In genomic region chr5:132369471-132370240, GRCh38 we compare ENCODE assay signal across 8 cellular contexts. TPM values are rescaled to one million over a fixed set of nuclear protein-coding genes. Genes with fewer than 3 reads are reported as not detected.
DNase-seq lines count a peak whose midpoint lies in the region; ATAC-seq and TF ChIP-seq lines count a peak whose summit lies in the region.

Gene SLC22A5 (plus strand): TSS chr5:132369710. CDS start chr5:132369973, 263 bp downstream.

- H3K9me3 Mint-ChIP-seq in activated CD8-positive, alpha-beta memory T cell treated with anti-CD3 and anti-CD28 coated beads, Interleukin-2, amount 10 ng/mL, durations not matched to agents 7 days and 5 days (ENCODE audit: low read depth): no peaks in the 10 kb centered on the region
- H3K9me3 Mint-ChIP-seq in endothelial cell (ENCODE audit: unreplicated experiment): no peaks in the 10 kb centered on the region

- H3K27me3 Mint-ChIP-seq in activated CD8-positive, alpha-beta memory T cell treated with anti-CD3 and anti-CD28 coated beads, Interleukin-2, amount 10 ng/mL, durations not matched to agents 7 days and 5 days: no peaks in the 10 kb centered on the region
- H3K27me3 Mint-ChIP-seq in endothelial cell (ENCODE audit: unreplicated experiment): peaks cover 6% of the 10 kb centered on the region

- H3K9me3 ChIP-seq in mononuclear cell (ENCODE audit: low read depth, low read length): no peaks in the 10 kb centered on the region

- DNase-seq in AG10803 (ENCODE audit: low read depth) (peak; percentile 49), NCI-H526 treated with DMSO at 0.1 percent for 48 hours (lab: John Stamatoyannopoulos, UW) (peak; percentile 55), endothelial cell (ENCODE audit: low spot score) (peak; percentile 59)
- peak; percentile 73 for DNase-seq in activated CD8-positive, alpha-beta memory T cell treated with anti-CD3 and anti-CD28 coated beads, Interleukin-2, amount 10 ng/mL, durations not matched to agents 7 days and 5 days
- DNase-seq in stimulated activated CD8-positive, alpha-beta memory T cell treated with anti-CD3 and anti-CD28 coated beads, Interleukin-4, amount 100 ng/mL, for 24 hours (ENCODE audit: low read depth): peak; percentile 54

- H3K4me3 ChIP-seq in AG10803 (ENCODE audit: low read length) (peak within 1 kb of the TSS; percentile 65), mononuclear cell (ENCODE audit: low read length) (peak within 1 kb of the TSS; percentile 55)

- ATAC-seq in GM18873 (IDR thresholded peaks at IDR 0.05; ENCODE audit: low FRiP score, unreplicated experiment) (peak; percentile 79), HG03097 (IDR thresholded peaks at IDR 0.05; ENCODE audit: low FRiP score, unreplicated experiment) (peak; percentile 82)
- ATAC-seq in activated CD8-positive, alpha-beta memory T cell treated with anti-CD3 and anti-CD28 coated beads, Interleukin-2, amount 10 ng/mL, durations not matched to agents 7 days and 5 days: peak; percentile 97

- peaks cover 42% of the 10 kb centered on the region for H3K4me1 ChIP-seq in mononuclear cell (ENCODE audit: insufficient read depth, low read length)

- H3K4me3 Mint-ChIP-seq in activated CD8-positive, alpha-beta memory T cell treated with anti-CD3 and anti-CD28 coated beads, Interleukin-2, amount 10 ng/mL, durations not matched to agents 7 days and 5 days: peak within 1 kb of the TSS; percentile 75
- H3K4me3 Mint-ChIP-seq in endothelial cell (ENCODE audit: unreplicated experiment): peak within 1 kb of the TSS; percentile 86

- TF ChIP-seq CTCF in AG10803 (conservative IDR thresholded peaks at IDR 0.05; ENCODE audit: low read length) (no peak), endothelial cell (IDR thresholded peaks at IDR 0.05; ENCODE audit: unreplicated experiment) (no peak)

- no peaks in the 10 kb centered on the region for H3K27me3 ChIP-seq in mononuclear cell (ENCODE audit: insufficient read depth, low read length)

- CTCF ChIA-PET in activated CD8-positive, alpha-beta memory T cell treated with anti-CD3 and anti-CD28 coated beads, Interleukin-2, amount 10 ng/mL, durations not matched to agents 7 days and 5 days (lab: Charles Lee): interaction anchor here (0.7 to 4.1 kb wide), 13 partner anchors 9 to 378 kb away, joined by 3 to 18 read pairs (median 5); partner anchors contain the start of gene CCNI2

- H3K27ac Mint-ChIP-seq in activated CD8-positive, alpha-beta memory T cell treated with anti-CD3 and anti-CD28 coated beads, Interleukin-2, amount 10 ng/mL, durations not matched to agents 7 days and 5 days: peak within 1 kb of the TSS; percentile 52
- H3K27ac Mint-ChIP-seq in endothelial cell (ENCODE audit: unreplicated experiment): no peak within 1 kb of the TSS

- H3K4me1 Mint-ChIP-seq in activated CD8-positive, alpha-beta memory T cell treated with anti-CD3 and anti-CD28 coated beads, Interleukin-2, amount 10 ng/mL, durations not matched to agents 7 days and 5 days: peaks cover 20% of the 10 kb centered on the region
- peaks cover 3% of the 10 kb centered on the region for H3K4me1 Mint-ChIP-seq in endothelial cell (ENCODE audit: unreplicated experiment)

- H3K36me3 Mint-ChIP-seq in activated CD8-positive, alpha-beta memory T cell treated with anti-CD3 and anti-CD28 coated beads, Interleukin-2, amount 10 ng/mL, durations not matched to agents 7 days and 5 days: no peaks in the 10 kb centered on the region
- no peaks in the 10 kb centered on the region for H3K36me3 Mint-ChIP-seq in endothelial cell (ENCODE audit: low read depth, unreplicated experiment)

RNA-seq across cellular contexts. Expression of gene SLC22A5, which starts in this region (rescaled TPM):
- 1 to 10 TPM; 3.9 to 4.5 TPM for total RNA-seq in activated CD8-positive, alpha-beta memory T cell treated with anti-CD3 and anti-CD28 coated beads, Interleukin-2, amount 10 ng/mL, durations not matched to agents 7 days and 5 days
- total RNA-seq in endothelial cell (ENCODE audit: unreplicated experiment) (1.2 TPM), mononuclear cell (2.2 TPM)

Comparison
In these comparisons a context has a peak if more than half of its experiments do, and no peak if none do; other contexts are left out.
1. Peak in every context shown above with its lines: DNase-seq, ATAC-seq and H3K4me3 ChIP-seq.